In the genomic region with DNA sequence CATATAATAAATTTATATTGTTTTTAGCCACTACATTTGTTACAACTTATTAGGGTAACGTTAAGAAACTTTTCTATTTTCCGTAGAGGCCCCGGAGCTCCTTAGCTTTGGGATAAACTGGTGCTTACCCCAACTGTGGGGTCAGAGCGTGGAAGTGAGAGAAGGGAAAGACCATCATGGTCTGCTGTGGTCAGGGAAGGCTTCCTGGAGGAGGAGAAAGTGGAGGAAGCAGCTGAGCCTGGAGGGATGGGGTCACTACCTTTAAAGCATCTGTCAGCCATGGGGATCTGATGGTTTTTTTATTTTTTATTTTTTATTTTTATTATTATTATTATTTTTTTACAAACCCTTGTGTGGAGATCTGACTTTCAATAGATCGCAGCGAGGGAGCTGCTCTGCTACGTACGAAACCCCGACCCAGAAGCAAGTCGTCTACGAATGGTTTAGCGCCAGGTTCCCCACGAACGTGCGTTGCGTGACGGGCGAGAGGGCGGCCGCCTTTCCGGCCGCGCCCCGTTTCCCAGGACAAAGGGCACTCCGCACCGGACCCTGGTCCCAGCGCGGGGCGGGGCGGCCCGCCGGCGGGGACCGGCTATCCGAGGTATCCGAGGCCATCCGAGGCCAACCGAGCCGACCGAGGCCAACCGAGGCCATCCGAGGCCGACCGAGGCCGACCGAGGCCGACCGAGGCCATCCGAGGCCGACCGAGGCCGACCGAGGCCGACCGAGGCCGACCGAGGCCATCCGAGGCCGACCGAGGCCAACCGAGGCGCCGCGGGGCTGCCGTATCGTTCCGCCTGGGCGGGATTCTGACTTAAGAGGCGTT, we compare ENCODE assay signal across 8 cellular contexts.
A peak's percentile ranks its signal among the peaks of the same experiment; 100 is the strongest.
DNase-seq lines count a peak whose midpoint lies in the region; ATAC-seq and TF ChIP-seq lines count a peak whose summit lies in the region.

No MANE protein-coding gene starts in this region.

- peaks cover 24% of the 10 kb centered on the region for H3K4me1 Mint-ChIP-seq in activated naive CD4-positive, alpha-beta T cell treated with anti-CD3 and anti-CD28 coated beads, Interleukin-2, amount 50 U/mL, for 24 hours
- H3K4me1 Mint-ChIP-seq in osteocyte (ENCODE audit: unreplicated experiment), result peaks cover 11% of the 10 kb centered on the region

- intact Hi-C loops in Right ventricle myocardium inferior (cut with DNase I), result no loop called here

- peak overlapping the region; percentile 51 for H3K27ac ChIP-seq in substantia nigra (ENCODE audit: low read depth, low read length, poor library complexity, severe bottlenecking)

- peak overlapping the region; percentile 84 for H3K4me3 Mint-ChIP-seq in activated naive CD4-positive, alpha-beta T cell treated with anti-CD3 and anti-CD28 coated beads, Interleukin-2, amount 50 U/mL, for 24 hours
- peak overlapping the region; percentile 64 for H3K4me3 Mint-ChIP-seq in osteocyte (ENCODE audit: unreplicated experiment)

- peak overlapping the region; percentile 27 for H3K27ac Mint-ChIP-seq in activated naive CD4-positive, alpha-beta T cell treated with anti-CD3 and anti-CD28 coated beads, Interleukin-2, amount 50 U/mL, for 24 hours
- peak overlapping the region; percentile 64 for H3K27ac Mint-ChIP-seq in osteocyte (ENCODE audit: unreplicated experiment)

- H3K9me3 Mint-ChIP-seq in activated naive CD4-positive, alpha-beta T cell treated with anti-CD3 and anti-CD28 coated beads, Interleukin-2, amount 50 U/mL, for 24 hours, result no peaks in the 10 kb centered on the region
- H3K9me3 Mint-ChIP-seq in osteocyte (ENCODE audit: unreplicated experiment), result no peaks in the 10 kb centered on the region

- TF ChIP-seq CTCF in osteocyte (IDR thresholded peaks at IDR 0.05), result no peak

- H3K36me3 Mint-ChIP-seq in activated naive CD4-positive, alpha-beta T cell treated with anti-CD3 and anti-CD28 coated beads, Interleukin-2, amount 50 U/mL, for 24 hours, result no peaks in the 10 kb centered on the region
- no peaks in the 10 kb centered on the region for H3K36me3 Mint-ChIP-seq in osteocyte (ENCODE audit: unreplicated experiment)

- DNase-seq in Right ventricle myocardium inferior (ENCODE audit: missing footprints), result peak; percentile 86
- DNase-seq in osteocyte (ENCODE audit: extremely low spot score, unreplicated experiment), result peak; percentile 92
- DNase-seq in substantia nigra (lab: John Stamatoyannopoulos, UW), result peak in 48 of 49 donors; percentile 6 to 88 (median 70)

- ATAC-seq in GM18519 (IDR thresholded peaks at IDR 0.05; ENCODE audit: low FRiP score, unreplicated experiment) (peak; percentile 40), HG03521 (IDR thresholded peaks at IDR 0.05; ENCODE audit: unreplicated experiment) (peak; percentile 44), SK-N-SH treated with all-trans-retinoic acid at 6 μM for 48 hours (peak; percentile 97), Right ventricle myocardium inferior (peak; percentile 99), GM21528 (IDR thresholded peaks at IDR 0.05; ENCODE audit: low FRiP score, unreplicated experiment) (no peak)

- H3K27me3 Mint-ChIP-seq in activated naive CD4-positive, alpha-beta T cell treated with anti-CD3 and anti-CD28 coated beads, Interleukin-2, amount 50 U/mL, for 24 hours, result peaks cover 7% of the 10 kb centered on the region
- H3K27me3 Mint-ChIP-seq in osteocyte (ENCODE audit: unreplicated experiment), result peaks cover 12% of the 10 kb centered on the region

TF ChIP-seq in SK-N-SH treated with all-trans-retinoic acid at 6 μM for 48 hours, 23 proteins besides CTCF, POLR2A, EP300 and RAD21:
- TF ChIP-seq ARNTL (CRISPR knock-in tag; IDR thresholded peaks at IDR 0.05; ENCODE audit: borderline replicate concordance, low read depth), result no peak
- no peak for TF ChIP-seq ISL1 (CRISPR knock-in tag; IDR thresholded peaks at IDR 0.05)
- TF ChIP-seq, protein P1, sequence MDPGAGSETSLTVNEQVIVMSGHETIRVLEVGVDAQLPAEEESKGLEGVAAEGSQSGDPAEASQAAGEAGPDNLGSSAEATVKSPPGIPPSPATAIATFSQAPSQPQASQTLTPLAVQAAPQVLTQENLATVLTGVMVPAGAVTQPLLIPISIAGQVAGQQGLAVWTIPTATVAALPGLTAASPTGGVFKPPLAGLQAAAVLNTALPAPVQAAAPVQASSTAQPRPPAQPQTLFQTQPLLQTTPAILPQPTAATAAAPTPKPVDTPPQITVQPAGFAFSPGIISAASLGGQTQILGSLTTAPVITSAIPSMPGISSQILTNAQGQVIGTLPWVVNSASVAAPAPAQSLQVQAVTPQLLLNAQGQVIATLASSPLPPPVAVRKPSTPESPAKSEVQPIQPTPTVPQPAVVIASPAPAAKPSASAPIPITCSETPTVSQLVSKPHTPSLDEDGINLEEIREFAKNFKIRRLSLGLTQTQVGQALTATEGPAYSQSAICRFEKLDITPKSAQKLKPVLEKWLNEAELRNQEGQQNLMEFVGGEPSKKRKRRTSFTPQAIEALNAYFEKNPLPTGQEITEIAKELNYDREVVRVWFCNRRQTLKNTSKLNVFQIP (CRISPR knock-in tag; IDR thresholded peaks at IDR 0.05; ENCODE audit: borderline replicate concordance, low read depth), result no peak
- 0 out of 2 replicates have a peak, but pooled peaks have one; percentile 14 for TF ChIP-seq TCF4 (CRISPR knock-in tag; IDR thresholded peaks at IDR 0.05; ENCODE audit: borderline replicate concordance)
- TF ChIP-seq, protein P2, sequence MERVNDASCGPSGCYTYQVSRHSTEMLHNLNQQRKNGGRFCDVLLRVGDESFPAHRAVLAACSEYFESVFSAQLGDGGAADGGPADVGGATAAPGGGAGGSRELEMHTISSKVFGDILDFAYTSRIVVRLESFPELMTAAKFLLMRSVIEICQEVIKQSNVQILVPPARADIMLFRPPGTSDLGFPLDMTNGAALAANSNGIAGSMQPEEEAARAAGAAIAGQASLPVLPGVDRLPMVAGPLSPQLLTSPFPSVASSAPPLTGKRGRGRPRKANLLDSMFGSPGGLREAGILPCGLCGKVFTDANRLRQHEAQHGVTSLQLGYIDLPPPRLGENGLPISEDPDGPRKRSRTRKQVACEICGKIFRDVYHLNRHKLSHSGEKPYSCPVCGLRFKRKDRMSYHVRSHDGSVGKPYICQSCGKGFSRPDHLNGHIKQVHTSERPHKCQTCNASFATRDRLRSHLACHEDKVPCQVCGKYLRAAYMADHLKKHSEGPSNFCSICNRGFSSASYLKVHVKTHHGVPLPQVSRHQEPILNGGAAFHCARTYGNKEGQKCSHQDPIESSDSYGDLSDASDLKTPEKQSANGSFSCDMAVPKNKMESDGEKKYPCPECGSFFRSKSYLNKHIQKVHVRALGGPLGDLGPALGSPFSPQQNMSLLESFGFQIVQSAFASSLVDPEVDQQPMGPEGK (CRISPR knock-in tag; IDR thresholded peaks at IDR 0.05; ENCODE audit: borderline replicate concordance), result no peak
